15 cellular contexts compared by ENCODE assay signal in genomic region chr20:37360515-37361115, GRCh38.
"Had no signal": no experiment of that assay in that cellular context is flagged by ENCODE, and none has a peak within 500 bp of the region (broad histone marks: within the 10 kb centered on the region; RNA-seq: fewer than 3 reads in every experiment).

No MANE protein-coding gene starts in this region.

- H3K4me3 Mint-ChIP-seq: activated CD4-positive, alpha-beta T cell treated with anti-CD3 and anti-CD28 coated beads for 36 hours; activated CD8-positive, alpha-beta T cell treated with anti-CD3 and anti-CD28 coated beads for 36 hours; activated naive CD4-positive, alpha-beta T cell treated with anti-CD3 and anti-CD28 coated beads for 36 hours; activated T-helper 1 cell treated with anti-CD3 and anti-CD28 coated beads, Interleukin-12 subunit alpha, Interleukin-12 subunit beta, Interleukin-2, Interleukin-4 antibody, amounts not matched to agents 30 ng/mL and 10 ng/mL and 1 ng/mL, durations not matched to agents 14 hours and 24 hours and 36 hours; immature natural killer cell; naive B cell had no signal

- H3K4me1 Mint-ChIP-seq: activated CD4-positive, alpha-beta T cell treated with anti-CD3 and anti-CD28 coated beads for 36 hours had no signal

- H3K36me3 Mint-ChIP-seq: naive B cell had no signal

- H3K4me3 ChIP-seq: lower lobe of right lung, tibial artery had no signal

- H3K27me3 Mint-ChIP-seq: activated CD4-positive, alpha-beta T cell treated with anti-CD3 and anti-CD28 coated beads for 36 hours; activated CD8-positive, alpha-beta T cell treated with anti-CD3 and anti-CD28 coated beads for 36 hours; naive B cell had no signal

- H3K27me3 ChIP-seq: foreskin keratinocyte, tibial artery had no signal

- ATAC-seq: activated CD4-positive, alpha-beta T cell treated with anti-CD3 and anti-CD28 coated beads for 36 hours; activated CD8-positive, alpha-beta T cell treated with anti-CD3 and anti-CD28 coated beads for 36 hours; foreskin keratinocyte; left cardiac atrium; lower lobe of right lung; sciatic nerve had no signal

- H3K27ac ChIP-seq: foreskin keratinocyte, lower lobe of right lung, tibial artery had no signal

- H3K27ac Mint-ChIP-seq: activated CD4-positive, alpha-beta T cell treated with anti-CD3 and anti-CD28 coated beads for 36 hours; activated CD8-positive, alpha-beta T cell treated with anti-CD3 and anti-CD28 coated beads for 36 hours; activated naive CD4-positive, alpha-beta T cell treated with anti-CD3 and anti-CD28 coated beads for 36 hours; activated T-helper 1 cell treated with anti-CD3 and anti-CD28 coated beads, Interleukin-12 subunit alpha, Interleukin-12 subunit beta, Interleukin-2, Interleukin-4 antibody, amounts not matched to agents 30 ng/mL and 10 ng/mL and 1 ng/mL, durations not matched to agents 14 hours and 24 hours and 36 hours; immature natural killer cell had no signal

- H3K9me3 ChIP-seq: lower lobe of right lung, tibial artery had no signal

- H3K9me3 Mint-ChIP-seq: activated CD8-positive, alpha-beta T cell treated with anti-CD3 and anti-CD28 coated beads for 36 hours; activated naive CD4-positive, alpha-beta T cell treated with anti-CD3 and anti-CD28 coated beads for 36 hours; activated T-helper 1 cell treated with anti-CD3 and anti-CD28 coated beads, Interleukin-12 subunit alpha, Interleukin-12 subunit beta, Interleukin-2, Interleukin-4 antibody, amounts not matched to agents 30 ng/mL and 10 ng/mL and 1 ng/mL, durations not matched to agents 14 hours and 24 hours and 36 hours; immature natural killer cell; naive B cell had no signal

- DNase-seq: activated CD4-positive, alpha-beta T cell treated with anti-CD3 and anti-CD28 coated beads for 36 hours; activated CD8-positive, alpha-beta memory T cell treated with anti-CD3 and anti-CD28 coated beads, Interleukin-2, amount 50 U/mL, for 4 hours; activated CD8-positive, alpha-beta T cell treated with anti-CD3 and anti-CD28 coated beads for 36 hours; activated naive CD4-positive, alpha-beta T cell treated with anti-CD3 and anti-CD28 coated beads for 36 hours; foreskin keratinocyte; immature natural killer cell; left cardiac atrium; lower lobe of right lung; naive B cell; nucleus accumbens; stimulated activated CD4-positive, alpha-beta T cell treated with anti-CD3 and anti-CD28 coated beads, Interleukin-2, amount 100 ng/mL, for 48 hours; stimulated activated CD8-positive, alpha-beta memory T cell treated with anti-CD3 and anti-CD28 coated beads, Interleukin-4, amount 100 ng/mL, for 48 hours had no signal
